Comparison of ENCODE assay signal across 1 cellular context in the genomic region with DNA sequence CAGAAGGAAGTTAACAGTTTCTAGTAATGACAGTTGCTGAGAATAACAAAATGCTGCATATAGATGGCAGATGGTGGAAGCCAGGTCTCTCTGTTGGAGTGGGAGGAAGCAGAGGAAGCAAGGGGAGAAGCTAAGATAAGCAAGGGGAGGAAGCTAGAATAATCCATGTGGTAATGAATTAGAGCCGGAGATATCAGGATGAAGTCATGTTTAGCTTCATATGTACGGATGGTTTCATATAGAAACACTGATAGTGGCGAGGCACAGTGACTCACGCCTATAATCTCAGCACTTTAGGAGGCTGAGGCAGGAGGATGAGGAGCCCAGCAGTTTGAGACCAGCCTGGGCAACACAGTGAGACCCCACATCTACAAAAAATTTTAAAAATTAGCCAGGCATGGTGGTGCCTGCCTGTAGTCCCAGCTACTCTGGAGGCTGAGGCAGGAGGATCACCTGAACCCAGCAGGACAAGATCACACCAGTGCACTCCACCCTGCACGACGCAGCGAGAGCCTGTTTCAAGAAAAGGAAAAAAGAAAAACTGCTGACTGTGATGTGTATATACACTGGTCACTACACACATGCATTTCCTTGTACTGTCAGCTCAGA.
TF ChIP-seq lines count a peak whose summit lies in the region.

No MANE protein-coding gene starts in this region.

TF ChIP-seq in IMR-90, 13 proteins besides CTCF, POLR2A, EP300 and RAD21:
- TF ChIP-seq MAFK (IDR thresholded peaks at IDR 0.05; ENCODE audit: low read depth, low read length), result no peak
- TF ChIP-seq, protein P1, sequence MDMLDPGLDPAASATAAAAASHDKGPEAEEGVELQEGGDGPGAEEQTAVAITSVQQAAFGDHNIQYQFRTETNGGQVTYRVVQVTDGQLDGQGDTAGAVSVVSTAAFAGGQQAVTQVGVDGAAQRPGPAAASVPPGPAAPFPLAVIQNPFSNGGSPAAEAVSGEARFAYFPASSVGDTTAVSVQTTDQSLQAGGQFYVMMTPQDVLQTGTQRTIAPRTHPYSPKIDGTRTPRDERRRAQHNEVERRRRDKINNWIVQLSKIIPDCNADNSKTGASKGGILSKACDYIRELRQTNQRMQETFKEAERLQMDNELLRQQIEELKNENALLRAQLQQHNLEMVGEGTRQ (IDR thresholded peaks at IDR 0.05; ENCODE audit: low read depth, low read length), result no peak
- TF ChIP-seq BHLHE40 (IDR thresholded peaks at IDR 0.05; ENCODE audit: low read depth, low read length), result no peak
- no peak for TF ChIP-seq RFX5 (IDR thresholded peaks at IDR 0.05; ENCODE audit: low read depth, low read length)
- no peak for TF ChIP-seq CHD1 (IDR thresholded peaks at IDR 0.05; ENCODE audit: low read depth, low read length)
- TF ChIP-seq SMC3 (IDR thresholded peaks at IDR 0.05; ENCODE audit: low read depth, low read length), result no peak
- no peak for TF ChIP-seq CEBPB (IDR thresholded peaks at IDR 0.05; ENCODE audit: low read depth, low read length)
